Comparison of ENCODE assay signal across 8 cellular contexts in the genomic region with DNA sequence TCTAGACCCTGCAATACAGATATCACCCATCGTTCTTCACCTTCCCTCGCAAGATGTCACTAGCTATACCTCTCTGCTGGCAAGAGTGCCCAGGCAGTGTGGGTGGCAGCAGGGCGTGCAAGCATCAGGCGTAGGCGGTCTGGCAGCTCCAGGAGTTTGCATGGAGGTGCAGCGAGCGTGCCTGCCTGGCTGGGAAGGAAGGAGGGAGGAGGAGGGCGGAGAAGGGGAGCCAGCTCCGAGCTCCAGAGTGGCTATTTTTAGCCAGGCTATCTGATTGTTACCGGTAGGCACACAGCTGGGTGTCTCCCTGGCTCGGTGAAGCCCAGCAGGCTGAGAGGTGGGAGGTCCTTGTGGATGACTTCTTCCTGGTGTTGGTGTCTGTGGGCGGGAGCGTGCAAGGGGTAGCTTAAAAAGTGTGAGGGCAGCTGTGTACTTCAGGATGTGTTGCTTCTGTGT. TPM values are rescaled to one million over a fixed set of nuclear protein-coding genes. Genes with fewer than 3 reads are reported as not detected.
A peak's percentile ranks its signal among the peaks of the same experiment; 100 is the strongest.
DNase-seq lines count a peak whose midpoint lies in the region; ATAC-seq and TF ChIP-seq lines count a peak whose summit lies in the region.

No MANE protein-coding gene starts in this region.

- no peak overlapping the region for H3K27ac Mint-ChIP-seq in activated CD8-positive, alpha-beta memory T cell treated with anti-CD3 and anti-CD28 coated beads, Interleukin-2, amount 10 ng/mL, durations not matched to agents 7 days and 5 days
- peak overlapping the region; percentile 4 to 58 for H3K27ac Mint-ChIP-seq in natural killer cell treated with Interleukin-12 subunit alpha and Interleukin-12 subunit beta and Interleukin-15 and Interleukin-18, amount 100 ng/mL, for 72 hours

- peak overlapping the region; percentile 29 for H3K4me3 ChIP-seq in fibroblast of mammary gland (ENCODE audit: control insufficient read depth, low read depth, low read length)
- H3K4me3 ChIP-seq in aorta (ENCODE audit: low read length in 2 of 2) = no peak overlapping the region

- no peaks in the 10 kb centered on the region for H3K9me3 Mint-ChIP-seq in activated CD8-positive, alpha-beta memory T cell treated with anti-CD3 and anti-CD28 coated beads, Interleukin-2, amount 10 ng/mL, durations not matched to agents 7 days and 5 days (ENCODE audit: low read depth)
- no peaks in the 10 kb centered on the region for H3K9me3 Mint-ChIP-seq in natural killer cell treated with Interleukin-12 subunit alpha and Interleukin-12 subunit beta and Interleukin-15 and Interleukin-18, amount 100 ng/mL, for 72 hours

- intact Hi-C loops in aorta (cut with DNase I) = loop anchor here (2.0 to 5.0 kb wide), 2 partner anchors 44 kb away; a partner anchor contains a TSS

- no peaks in the 10 kb centered on the region for H3K27me3 ChIP-seq in aorta (ENCODE audit: control insufficient read depth in 1 of 2, insufficient read depth in 2 of 2, low read length in 1 of 2)

- peaks cover 4 to 5% of the 10 kb centered on the region in 2 donors for H3K36me3 ChIP-seq in aorta (ENCODE audit: control insufficient read depth in 1 of 2, insufficient read depth in 2 of 2, low read length in 1 of 2)

- H3K36me3 Mint-ChIP-seq in activated CD8-positive, alpha-beta memory T cell treated with anti-CD3 and anti-CD28 coated beads, Interleukin-2, amount 10 ng/mL, durations not matched to agents 7 days and 5 days = peaks cover 21% of the 10 kb centered on the region
- peaks cover 5% of the 10 kb centered on the region for H3K36me3 Mint-ChIP-seq in natural killer cell treated with Interleukin-12 subunit alpha and Interleukin-12 subunit beta and Interleukin-15 and Interleukin-18, amount 100 ng/mL, for 72 hours

- peak; percentile 56 for DNase-seq in DMS79 (lab: John Stamatoyannopoulos, UW)
- DNase-seq in NCI-H146 treated with DMSO at 0.1 percent for 48 hours (lab: John Stamatoyannopoulos, UW; ENCODE audit: unreplicated experiment) = peak; percentile 87
- DNase-seq in activated CD8-positive, alpha-beta memory T cell treated with anti-CD3 and anti-CD28 coated beads, Interleukin-2, amount 10 ng/mL, durations not matched to agents 7 days and 5 days = peak; percentile 55
- peak; percentile 55 for DNase-seq in fibroblast of mammary gland (ENCODE audit: low read depth)
- DNase-seq in natural killer cell treated with Interleukin-12 subunit alpha and Interleukin-12 subunit beta and Interleukin-15 and Interleukin-18, amount 100 ng/mL, for 72 hours (ENCODE audit: low spot score) = no peak
- DNase-seq in aorta = peak; percentile 75 to 82

- CTCF ChIA-PET in activated CD8-positive, alpha-beta memory T cell treated with anti-CD3 and anti-CD28 coated beads, Interleukin-2, amount 10 ng/mL, durations not matched to agents 7 days and 5 days (lab: Charles Lee) = interaction anchor here (0.5 to 2.4 kb wide), 7 partner anchors 11 to 106 kb away, joined by 3 to 16 read pairs (median 4); a partner anchor contains a TSS

- no peak for TF ChIP-seq CTCF in fibroblast of mammary gland (conservative IDR thresholded peaks at IDR 0.05; ENCODE audit: control insufficient read depth, insufficient read depth, low read depth, low read length)

- no peaks in the 10 kb centered on the region for H3K9me3 ChIP-seq in aorta (ENCODE audit: control insufficient read depth, low read length)

- peaks cover 55% of the 10 kb centered on the region for H3K4me1 Mint-ChIP-seq in activated CD8-positive, alpha-beta memory T cell treated with anti-CD3 and anti-CD28 coated beads, Interleukin-2, amount 10 ng/mL, durations not matched to agents 7 days and 5 days
- peaks cover 48 to 56% of the 10 kb centered on the region in 2 donors for H3K4me1 Mint-ChIP-seq in natural killer cell treated with Interleukin-12 subunit alpha and Interleukin-12 subunit beta and Interleukin-15 and Interleukin-18, amount 100 ng/mL, for 72 hours (ENCODE audit: low read depth in 2 of 2)

- H3K27ac ChIP-seq in aorta (ENCODE audit: low read depth in 1 of 2, low read length in 2 of 2) = peak overlapping the region in 1 of 2 donors; percentile 46

- 2 to 3% methylated on average over 13 of the region's 13 CpGs for WGBS in aorta, 2 donors

- H3K4me1 ChIP-seq in aorta (ENCODE audit: control insufficient read depth in 1 of 2, insufficient read depth in 2 of 2, low read length in 2 of 2) = peaks cover 2 to 13% of the 10 kb centered on the region in 2 donors

- no peaks in the 10 kb centered on the region for H3K27me3 Mint-ChIP-seq in activated CD8-positive, alpha-beta memory T cell treated with anti-CD3 and anti-CD28 coated beads, Interleukin-2, amount 10 ng/mL, durations not matched to agents 7 days and 5 days
- no peaks in the 10 kb centered on the region for H3K27me3 Mint-ChIP-seq in natural killer cell treated with Interleukin-12 subunit alpha and Interleukin-12 subunit beta and Interleukin-15 and Interleukin-18, amount 100 ng/mL, for 72 hours

- H3K4me3 Mint-ChIP-seq in activated CD8-positive, alpha-beta memory T cell treated with anti-CD3 and anti-CD28 coated beads, Interleukin-2, amount 10 ng/mL, durations not matched to agents 7 days and 5 days = peak overlapping the region; percentile 25
- H3K4me3 Mint-ChIP-seq in natural killer cell treated with Interleukin-12 subunit alpha and Interleukin-12 subunit beta and Interleukin-15 and Interleukin-18, amount 100 ng/mL, for 72 hours = peak overlapping the region; percentile 56

- ATAC-seq in activated CD8-positive, alpha-beta memory T cell treated with anti-CD3 and anti-CD28 coated beads, Interleukin-2, amount 10 ng/mL, durations not matched to agents 7 days and 5 days = peak; percentile 63
- ATAC-seq in natural killer cell treated with Interleukin-12 subunit alpha and Interleukin-12 subunit beta and Interleukin-15 and Interleukin-18, amount 100 ng/mL, for 72 hours = peak; percentile 54 to 70
- peak; percentile 76 for ATAC-seq in aorta (ENCODE audit: low FRiP score)
- no peak for ATAC-seq in GM18873 (IDR thresholded peaks at IDR 0.05; ENCODE audit: low FRiP score, unreplicated experiment)
- ATAC-seq in GM19463 (IDR thresholded peaks at IDR 0.05; ENCODE audit: unreplicated experiment) = no peak

RNA-seq across cellular contexts. Expression of a gene that starts 6.2 kb away (rescaled TPM):
- total RNA-seq in activated CD8-positive, alpha-beta memory T cell treated with anti-CD3 and anti-CD28 coated beads, Interleukin-2, amount 10 ng/mL, durations not matched to agents 7 days and 5 days = 10 to 100 TPM; 17.9 to 18.1 TPM
- total RNA-seq in natural killer cell treated with Interleukin-12 subunit alpha and Interleukin-12 subunit beta and Interleukin-15 and Interleukin-18, amount 100 ng/mL, for 72 hours = 10 to 100 TPM; 16.2 to 17.2 TPM
- 10 to 100 TPM; 29.8 to 32.1 TPM for total RNA-seq in aorta
- 10 to 100 TPM in 1 of 2 donors, 1 to 10 TPM in 1; 6.0 to 12.1 TPM for polyA plus RNA-seq in aorta

RNA-seq across cellular contexts. Expression of a gene that starts 27.5 kb away (rescaled TPM):
- 10 to 100 TPM in 1 of 2 experiments, 1 to 10 TPM in 1; 9.3 to 10.7 TPM for total RNA-seq in activated CD8-positive, alpha-beta memory T cell treated with anti-CD3 and anti-CD28 coated beads, Interleukin-2, amount 10 ng/mL, durations not matched to agents 7 days and 5 days
- 1 to 10 TPM; 1.6 to 2.3 TPM for total RNA-seq in natural killer cell treated with Interleukin-12 subunit alpha and Interleukin-12 subunit beta and Interleukin-15 and Interleukin-18, amount 100 ng/mL, for 72 hours
- total RNA-seq in aorta = 10 to 100 TPM; 23.4 to 39.8 TPM
- polyA plus RNA-seq in aorta = 10 to 100 TPM in 1 of 2 donors, 1 to 10 TPM in 1; 4.8 to 23.9 TPM

RNA-seq across cellular contexts. Expression of a gene that starts 43.4 kb away (rescaled TPM):
- total RNA-seq in activated CD8-positive, alpha-beta memory T cell treated with anti-CD3 and anti-CD28 coated beads, Interleukin-2, amount 10 ng/mL, durations not matched to agents 7 days and 5 days = 10 to 100 TPM; 32.4 to 40.5 TPM
- 10 to 100 TPM; 33.8 to 42.2 TPM for total RNA-seq in natural killer cell treated with Interleukin-12 subunit alpha and Interleukin-12 subunit beta and Interleukin-15 and Interleukin-18, amount 100 ng/mL, for 72 hours
- total RNA-seq in aorta = 10 to 100 TPM; 29.6 to 33.2 TPM
- polyA plus RNA-seq in aorta = 10 to 100 TPM; 13.6 to 20.1 TPM

Comparison
In these comparisons a context has a peak if more than half of its experiments do, and no peak if none do; other contexts are left out.
1. ATAC-seq: peak in activated CD8-positive, alpha-beta memory T cell treated with anti-CD3 and anti-CD28 coated beads, Interleukin-2, amount 10 ng/mL, durations not matched to agents 7 days and 5 days (single experiment), natural killer cell treated with Interleukin-12 subunit alpha and Interleukin-12 subunit beta and Interleukin-15 and Interleukin-18, amount 100 ng/mL, for 72 hours (2 of 2) and aorta (single experiment); none in GM18873 (single experiment) and GM19463 (single experiment).